In the genomic region with DNA sequence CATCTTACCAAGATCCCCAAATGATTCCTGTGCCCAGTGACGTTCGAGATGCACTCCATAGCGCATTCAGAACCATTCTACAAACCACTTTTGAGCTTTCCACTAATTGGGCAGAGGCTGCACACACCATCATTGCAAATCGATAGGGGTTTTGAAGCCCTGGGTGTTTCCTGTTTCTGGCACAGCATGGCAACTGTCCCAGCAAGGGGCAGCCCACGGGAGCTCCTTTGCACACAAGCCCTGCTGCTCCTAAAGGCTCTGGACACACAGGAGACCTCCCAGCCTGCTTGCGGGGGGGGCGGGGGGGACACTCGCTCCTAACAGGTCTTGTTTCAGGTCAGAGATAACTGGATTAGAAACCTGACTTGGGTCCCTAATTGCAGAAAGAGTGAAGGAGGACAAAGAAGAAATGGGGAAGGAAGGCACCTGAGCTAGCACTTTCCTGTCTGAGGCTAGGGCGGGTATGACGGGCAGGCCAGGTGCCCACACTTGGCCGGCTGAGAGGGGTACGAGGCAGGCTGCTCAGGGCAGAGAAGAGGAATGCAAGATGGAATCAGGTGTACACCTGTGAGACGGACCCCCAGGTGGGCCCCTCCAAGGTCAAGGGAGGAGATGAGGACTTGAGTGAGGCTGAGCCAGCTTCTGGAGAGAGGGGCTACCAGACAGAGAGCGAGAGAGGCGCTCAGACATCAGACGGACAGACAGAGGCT, we compare ENCODE assay signal across 1 cellular context.
TF ChIP-seq lines count a peak whose summit lies in the region.

No MANE protein-coding gene starts in this region.

TF ChIP-seq in GM23338, 12 proteins besides CTCF, POLR2A, EP300 and RAD21 (continued from another document):
- TF ChIP-seq, protein P1, sequence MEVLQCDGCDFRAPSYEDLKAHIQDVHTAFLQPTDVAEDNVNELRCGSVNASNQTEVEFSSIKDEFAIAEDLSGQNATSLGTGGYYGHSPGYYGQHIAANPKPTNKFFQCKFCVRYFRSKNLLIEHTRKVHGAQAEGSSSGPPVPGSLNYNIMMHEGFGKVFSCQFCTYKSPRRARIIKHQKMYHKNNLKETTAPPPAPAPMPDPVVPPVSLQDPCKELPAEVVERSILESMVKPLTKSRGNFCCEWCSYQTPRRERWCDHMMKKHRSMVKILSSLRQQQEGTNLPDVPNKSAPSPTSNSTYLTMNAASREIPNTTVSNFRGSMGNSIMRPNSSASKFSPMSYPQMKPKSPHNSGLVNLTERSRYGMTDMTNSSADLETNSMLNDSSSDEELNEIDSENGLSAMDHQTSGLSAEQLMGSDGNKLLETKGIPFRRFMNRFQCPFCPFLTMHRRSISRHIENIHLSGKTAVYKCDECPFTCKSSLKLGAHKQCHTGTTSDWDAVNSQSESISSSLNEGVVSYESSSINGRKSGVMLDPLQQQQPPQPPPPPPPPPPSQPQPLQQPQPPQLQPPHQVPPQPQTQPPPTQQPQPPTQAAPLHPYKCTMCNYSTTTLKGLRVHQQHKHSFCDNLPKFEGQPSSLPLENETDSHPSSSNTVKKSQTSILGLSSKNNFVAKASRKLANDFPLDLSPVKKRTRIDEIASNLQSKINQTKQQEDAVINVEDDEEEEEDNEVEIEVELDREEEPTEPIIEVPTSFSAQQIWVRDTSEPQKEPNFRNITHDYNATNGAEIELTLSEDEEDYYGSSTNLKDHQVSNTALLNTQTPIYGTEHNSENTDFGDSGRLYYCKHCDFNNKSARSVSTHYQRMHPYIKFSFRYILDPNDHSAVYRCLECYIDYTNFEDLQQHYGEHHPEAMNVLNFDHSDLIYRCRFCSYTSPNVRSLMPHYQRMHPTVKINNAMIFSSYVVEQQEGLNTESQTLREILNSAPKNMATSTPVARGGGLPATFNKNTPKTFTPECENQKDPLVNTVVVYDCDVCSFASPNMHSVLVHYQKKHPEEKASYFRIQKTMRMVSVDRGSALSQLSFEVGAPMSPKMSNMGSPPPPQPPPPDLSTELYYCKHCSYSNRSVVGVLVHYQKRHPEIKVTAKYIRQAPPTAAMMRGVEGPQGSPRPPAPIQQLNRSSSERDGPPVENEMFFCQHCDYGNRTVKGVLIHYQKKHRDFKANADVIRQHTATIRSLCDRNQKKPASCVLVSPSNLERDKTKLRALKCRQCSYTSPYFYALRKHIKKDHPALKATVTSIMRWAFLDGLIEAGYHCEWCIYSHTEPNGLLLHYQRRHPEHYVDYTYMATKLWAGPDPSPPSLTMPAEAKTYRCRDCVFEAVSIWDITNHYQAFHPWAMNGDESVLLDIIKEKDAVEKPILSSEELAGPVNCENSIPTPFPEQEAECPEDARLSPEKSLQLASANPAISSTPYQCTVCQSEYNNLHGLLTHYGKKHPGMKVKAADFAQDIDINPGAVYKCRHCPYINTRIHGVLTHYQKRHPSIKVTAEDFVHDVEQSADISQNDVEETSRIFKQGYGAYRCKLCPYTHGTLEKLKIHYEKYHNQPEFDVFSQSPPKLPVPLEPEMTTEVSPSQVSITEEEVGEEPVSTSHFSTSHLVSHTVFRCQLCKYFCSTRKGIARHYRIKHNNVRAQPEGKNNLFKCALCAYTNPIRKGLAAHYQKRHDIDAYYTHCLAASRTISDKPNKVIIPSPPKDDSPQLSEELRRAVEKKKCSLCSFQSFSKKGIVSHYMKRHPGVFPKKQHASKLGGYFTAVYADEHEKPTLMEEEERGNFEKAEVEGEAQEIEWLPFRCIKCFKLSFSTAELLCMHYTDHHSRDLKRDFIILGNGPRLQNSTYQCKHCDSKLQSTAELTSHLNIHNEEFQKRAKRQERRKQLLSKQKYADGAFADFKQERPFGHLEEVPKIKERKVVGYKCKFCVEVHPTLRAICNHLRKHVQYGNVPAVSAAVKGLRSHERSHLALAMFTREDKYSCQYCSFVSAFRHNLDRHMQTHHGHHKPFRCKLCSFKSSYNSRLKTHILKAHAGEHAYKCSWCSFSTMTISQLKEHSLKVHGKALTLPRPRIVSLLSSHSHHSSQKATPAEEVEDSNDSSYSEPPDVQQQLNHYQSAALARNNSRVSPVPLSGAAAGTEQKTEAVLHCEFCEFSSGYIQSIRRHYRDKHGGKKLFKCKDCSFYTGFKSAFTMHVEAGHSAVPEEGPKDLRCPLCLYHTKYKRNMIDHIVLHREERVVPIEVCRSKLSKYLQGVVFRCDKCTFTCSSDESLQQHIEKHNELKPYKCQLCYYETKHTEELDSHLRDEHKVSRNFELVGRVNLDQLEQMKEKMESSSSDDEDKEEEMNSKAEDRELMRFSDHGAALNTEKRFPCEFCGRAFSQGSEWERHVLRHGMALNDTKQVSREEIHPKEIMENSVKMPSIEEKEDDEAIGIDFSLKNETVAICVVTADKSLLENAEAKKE (CRISPR knock-in tag; IDR thresholded peaks at IDR 0.05) = no peak
- TF ChIP-seq EZH2 (IDR thresholded peaks at IDR 0.05; ENCODE audit: low read depth, unreplicated experiment) = no peak
